In the genomic region with DNA sequence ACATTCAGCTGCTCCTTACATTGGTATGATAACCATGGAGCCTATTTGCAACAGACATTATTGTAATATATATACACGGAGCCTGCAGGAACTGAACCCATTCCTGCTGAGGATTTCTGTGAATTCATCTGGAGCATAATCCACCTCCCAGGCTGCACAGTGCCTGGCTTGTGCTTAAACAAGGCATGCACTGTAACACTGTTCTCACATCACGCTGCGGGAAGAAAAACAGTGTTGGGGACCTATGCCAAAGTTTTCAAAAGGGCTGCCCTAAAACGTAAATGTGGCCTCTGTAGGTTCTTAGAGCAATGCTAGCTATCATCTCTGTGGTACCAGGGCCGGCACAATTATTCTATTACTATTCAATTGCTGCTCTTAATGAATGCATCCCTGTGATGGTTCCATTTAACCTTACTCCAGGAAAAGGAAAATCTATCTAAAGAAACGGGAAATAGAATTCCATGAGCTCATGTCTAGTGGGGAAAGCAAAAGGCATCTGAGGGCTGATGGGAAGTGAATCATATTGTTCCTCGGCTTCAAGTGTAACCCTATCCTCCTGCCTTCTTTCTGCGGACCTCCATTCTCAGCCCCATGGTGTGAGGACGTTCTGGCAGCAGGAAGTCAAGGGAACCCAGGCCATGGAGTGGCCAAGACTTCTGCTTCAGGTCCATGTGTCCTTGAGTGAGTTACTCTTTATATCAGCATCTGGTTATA, we compare ENCODE assay signal across 24 cellular contexts.
A peak's percentile ranks its signal among the peaks of the same experiment; 100 is the strongest.
DNase-seq lines count a peak whose midpoint lies in the region; TF ChIP-seq lines count a peak whose summit lies in the region.
"Had no signal": no experiment of that assay in that cellular context is flagged by ENCODE, and none has a peak within 500 bp of the region (broad histone marks: within the 10 kb centered on the region; RNA-seq: fewer than 3 reads in every experiment).

No MANE protein-coding gene starts in this region.

- H3K4me3 ChIP-seq in astrocyte of the spinal cord (ENCODE audit: low read depth, low read length) = no peak overlapping the region
- H3K4me3 ChIP-seq: BLaER1 treated with 17β-estradiol and CSF1 and Interleukin-3, amounts not matched to agents 10 nM and 100 nM; HAP-1; MG63; PC-9; SK-N-MC had no signal

- no peak for TF ChIP-seq CTCF in astrocyte of the spinal cord (IDR thresholded peaks at IDR 0.05; ENCODE audit: low read depth, low read length)

- in situ Hi-C loops in astrocyte of the spinal cord (cut with HindIII; ENCODE audit: low sequenced_read_pairs) = no loop called here

- DNase-seq in HT1080 (ENCODE audit: low read depth) (peak; percentile 31), astrocyte of the spinal cord (ENCODE audit: low read depth, low spot score) (peak; percentile 39), ecto neural progenitor cell (ENCODE audit: low spot score) (peak; percentile 21), medulla oblongata (ENCODE audit: extremely low spot score) (peak; percentile 58), NCI-H1092 treated with DMSO at 0.1 percent for 48 hours (lab: John Stamatoyannopoulos, UW) (no peak)
- DNase-seq in stimulated activated CD4-positive, alpha-beta T cell treated with anti-CD3 and anti-CD28 coated beads, Interleukin-2, amount 100 ng/mL, for 24 hours = no peak
- no peak for DNase-seq in activated naive CD4-positive, alpha-beta T cell treated with Interleukin-2 at 50 U/mL for 16 hours
- no peak for DNase-seq in activated CD4-positive, CD25-positive, alpha-beta regulatory T cell treated with anti-CD3 and anti-CD28 coated beads, Interleukin-2, amount 50 U/mL, for 72 hours
- DNase-seq: CD4-positive, alpha-beta T cell; COR-L47; DMS53; GOT3; HFFc6; KG1; MG63; NCI-H2029 treated with DMSO at 0.1 percent for 48 hours; NCI-H446 treated with DMSO at 0.1 percent for 48 hours; NCI-H526; PC-9; RPMI8226; SHP77 treated with DMSO at 0.1 percent for 48 hours had no signal

Comparison
In these comparisons a context has a peak if more than half of its experiments do, and no peak if none do; other contexts are left out.
1. DNase-seq: peak in HT1080 (single experiment), astrocyte of the spinal cord (single experiment), ecto neural progenitor cell (single experiment) and medulla oblongata (single experiment); none in stimulated activated CD4-positive, alpha-beta T cell treated with anti-CD3 and anti-CD28 coated beads, Interleukin-2, amount 100 ng/mL, for 24 hours (0 of 2), NCI-H1092 treated with DMSO at 0.1 percent for 48 hours (single experiment), activated naive CD4-positive, alpha-beta T cell treated with Interleukin-2 at 50 U/mL for 16 hours (single experiment) and activated CD4-positive, CD25-positive, alpha-beta regulatory T cell treated with anti-CD3 and anti-CD28 coated beads, Interleukin-2, amount 50 U/mL, for 72 hours (single experiment).